Comparison of ENCODE assay signal across 9 cellular contexts in genomic region chr6:20427856-20428255, GRCh38. TPM values are rescaled to one million over a fixed set of nuclear protein-coding genes. Genes with fewer than 3 reads are reported as not detected.
DNase-seq lines count a peak whose midpoint lies in the region; ATAC-seq lines count a peak whose summit lies in the region.
"Had no signal": no experiment of that assay in that cellular context is flagged by ENCODE, and none has a peak within 500 bp of the region (broad histone marks: within the 10 kb centered on the region; RNA-seq: fewer than 3 reads in every experiment).

No MANE protein-coding gene starts in this region.

- no peaks in the 10 kb centered on the region for H3K27me3 ChIP-seq in BLaER1 treated with 17β-estradiol and CSF1 and Interleukin-3, amounts not matched to agents 10 nM and 100 nM

- H3K36me3 Mint-ChIP-seq in naive thymus-derived CD8-positive, alpha-beta T cell, result peaks cover 10 to 31% (median 14%) of the 10 kb centered on the region in 3 donors

- no peak overlapping the region for H3K27ac Mint-ChIP-seq in naive thymus-derived CD8-positive, alpha-beta T cell

- H3K4me1 ChIP-seq in BLaER1 treated with 17β-estradiol and CSF1 and Interleukin-3, amounts not matched to agents 10 nM and 100 nM, result peaks cover 7 to 59% (median 26%) of the 10 kb centered on the region in 10 experiments; a peak in 17 of 20 replicates

- H3K4me2 ChIP-seq in BLaER1 treated with 17β-estradiol and CSF1 and Interleukin-3, amounts not matched to agents 10 nM and 100 nM, result peak overlapping the region in 6 of 11 experiments; percentile 11 to 82 (median 48); a peak in 10 of 22 replicates

- no peaks in the 10 kb centered on the region for H3K27me3 Mint-ChIP-seq in naive thymus-derived CD8-positive, alpha-beta T cell

- peaks cover 18 to 42% (median 30%) of the 10 kb centered on the region in 4 donors for H3K4me1 Mint-ChIP-seq in naive thymus-derived CD8-positive, alpha-beta T cell

- peaks cover 28 to 100% (median 93%) of the 10 kb centered on the region in 11 experiments for H3K36me3 ChIP-seq in BLaER1 treated with 17β-estradiol and CSF1 and Interleukin-3, amounts not matched to agents 10 nM and 100 nM

- DNase-seq in NOMO-1 treated with dmso at 0.1 percent for 144 hours (lab: John Stamatoyannopoulos, UW; ENCODE audit: unreplicated experiment) (peak; percentile 65), T-helper 1 cell (no peak), DMS79 treated with DMSO at 0.1 percent for 48 hours (lab: John Stamatoyannopoulos, UW) (no peak), GDM1 (lab: John Stamatoyannopoulos, UW) (no peak)
- no peak for DNase-seq in naive thymus-derived CD8-positive, alpha-beta T cell
- DNase-seq: amniotic stem cell had no signal

- POLR2A ChIA-PET in naive thymus-derived CD8-positive, alpha-beta T cell (lab: Charles Lee), result no interaction called here

- H3K27ac ChIP-seq in BLaER1 treated with 17β-estradiol and CSF1 and Interleukin-3, amounts not matched to agents 10 nM and 100 nM, result 0 out of 22 replicates have a peak overlapping the region, but pooled peaks of 3 of the 11 experiments have one; percentile 4 to 15 (median 12)

- no peak overlapping the region for H3K9ac ChIP-seq in BLaER1 treated with 17β-estradiol and CSF1 and Interleukin-3, amounts not matched to agents 10 nM and 100 nM

- no peak overlapping the region for H3K4me3 Mint-ChIP-seq in naive thymus-derived CD8-positive, alpha-beta T cell

- peaks cover 0 to 8% (median 0%) of the 10 kb centered on the region in 9 donors for H3K9me3 Mint-ChIP-seq in naive thymus-derived CD8-positive, alpha-beta T cell

- ATAC-seq in GM19372 (IDR thresholded peaks at IDR 0.05; ENCODE audit: low read depth, unreplicated experiment) (peak; percentile 58), HG02970 (IDR thresholded peaks at IDR 0.05; ENCODE audit: low FRiP score, unreplicated experiment) (peak; percentile 83)
- no peak for ATAC-seq in naive thymus-derived CD8-positive, alpha-beta T cell

- H3K4me3 ChIP-seq in BLaER1 treated with 17β-estradiol and CSF1 and Interleukin-3, amounts not matched to agents 10 nM and 100 nM, result no peak overlapping the region

- peaks cover 0 to 72% (median 25%) of the 10 kb centered on the region in 11 experiments; a peak in 15 of 22 replicates for H3K9me3 ChIP-seq in BLaER1 treated with 17β-estradiol and CSF1 and Interleukin-3, amounts not matched to agents 10 nM and 100 nM (replicated peaks in 1 of 11)

- H4K20me1 ChIP-seq in BLaER1 treated with 17β-estradiol and CSF1 and Interleukin-3, amounts not matched to agents 10 nM and 100 nM, result peaks cover 82 to 100% (median 95%) of the 10 kb centered on the region in 11 experiments

RNA-seq across cellular contexts. Expression of gene E2F3, which starts 26.2 kb away (rescaled TPM):
- 10 to 100 TPM; 44.3 to 45.2 TPM for total RNA-seq in naive thymus-derived CD8-positive, alpha-beta T cell
- polyA plus RNA-seq in naive thymus-derived CD8-positive, alpha-beta T cell, result 1 to 10 TPM; 4.9 to 8.0 (median 5.9) TPM

Comparison
In these comparisons a context has a peak if more than half of its experiments do, and no peak if none do; other contexts are left out.
1. ATAC-seq: peak in GM19372 (single experiment) and HG02970 (single experiment); none in naive thymus-derived CD8-positive, alpha-beta T cell (0 of 2).